In genomic region chr11:61418136-61418535, GRCh38 we compare ENCODE assay signal across 1 cellular context.
TF ChIP-seq lines count a peak whose summit lies in the region.

No MANE protein-coding gene starts in this region.

TF ChIP-seq in GM23338, 12 proteins besides CTCF, POLR2A, EP300 and RAD21:
- TF ChIP-seq ETS1 (IDR thresholded peaks at IDR 0.05), result no peak
- no peak for TF ChIP-seq STAT1 (IDR thresholded peaks at IDR 0.05; ENCODE audit: unreplicated experiment)
- TF ChIP-seq EZH2phosphoT487 (IDR thresholded peaks at IDR 0.05; ENCODE audit: unreplicated experiment), result no peak
- TF ChIP-seq POLR2AphosphoS5 (IDR thresholded peaks at IDR 0.05; ENCODE audit: low read depth), result no peak
- TF ChIP-seq REST (IDR thresholded peaks at IDR 0.05; ENCODE audit: unreplicated experiment), result no peak
- TF ChIP-seq EZH2 (IDR thresholded peaks at IDR 0.05; ENCODE audit: low read depth, unreplicated experiment), result no peak
- TF ChIP-seq JUNB (IDR thresholded peaks at IDR 0.05; ENCODE audit: unreplicated experiment), result no peak
- TF ChIP-seq ZNF114 (CRISPR knock-in tag; IDR thresholded peaks at IDR 0.05), result no peak
- no peak for TF ChIP-seq ZNF462 (CRISPR knock-in tag; IDR thresholded peaks at IDR 0.05)
- no peak for TF ChIP-seq ZNF331 (CRISPR knock-in tag; IDR thresholded peaks at IDR 0.05; ENCODE audit: low read depth)
- no peak for TF ChIP-seq CREB1 (CRISPR knock-in tag; IDR thresholded peaks at IDR 0.05; ENCODE audit: low read depth)
- TF ChIP-seq NANOG (IDR thresholded peaks at IDR 0.05; ENCODE audit: borderline replicate concordance), result no peak
